Comparison of ENCODE assay signal across 2 cellular contexts in the genomic region with DNA sequence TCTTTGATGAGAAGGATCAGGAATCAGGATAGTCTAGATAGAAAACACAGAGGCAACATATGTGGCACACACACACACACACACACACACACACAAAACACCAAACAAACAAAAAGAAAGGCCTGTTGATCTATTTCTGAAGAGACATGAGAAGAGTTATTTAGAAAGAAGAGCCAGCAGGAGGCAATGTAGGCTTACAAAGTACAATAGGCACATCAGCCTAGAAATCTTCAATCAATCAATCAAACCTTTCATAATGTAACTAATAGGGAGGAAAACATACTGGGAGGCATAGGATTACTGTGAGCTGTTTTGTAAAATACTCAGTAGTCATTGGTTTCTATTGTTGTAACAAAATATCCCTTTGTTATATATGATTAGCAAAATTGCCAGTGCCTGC.
TF ChIP-seq lines count a peak whose summit lies in the region.

No MANE protein-coding gene starts in this region.

TF ChIP-seq in K562, 482 proteins besides CTCF, POLR2A, EP300 and RAD21:
- TF ChIP-seq MEIS2 (IDR thresholded peaks at IDR 0.05; ENCODE audit: partially characterized antibody), result peak; percentile 67
- TF ChIP-seq PBX2 (CRISPR knock-in tag; IDR thresholded peaks at IDR 0.05; ENCODE audit: low read depth), result no peak
- TF ChIP-seq PBX2 (tag; conservative IDR thresholded peaks at IDR 0.05; ENCODE audit: low read depth), result peak; percentile 66
- no peak for TF ChIP-seq SP2 (IDR thresholded peaks at IDR 0.05; ENCODE audit: extremely low read depth, low read depth, low read length, poor library complexity, severe bottlenecking)
- no peak for TF ChIP-seq LCOR (CRISPR knock-in tag; IDR thresholded peaks at IDR 0.05)
- TF ChIP-seq HSF4 (CRISPR knock-in tag; IDR thresholded peaks at IDR 0.05; ENCODE audit: borderline replicate concordance), result no peak
- TF ChIP-seq BMI1 (IDR thresholded peaks at IDR 0.05; ENCODE audit: low read length), result no peak
- TF ChIP-seq ZNF699 (CRISPR knock-in tag; IDR thresholded peaks at IDR 0.05; ENCODE audit: insufficient replicate concordance), result no peak

TF ChIP-seq in neural cell, 6 proteins besides CTCF, POLR2A, EP300 and RAD21:
- TF ChIP-seq MXI1 (conservative IDR thresholded peaks at IDR 0.05; ENCODE audit: poor library complexity, severe bottlenecking), result no peak
- no peak for TF ChIP-seq TAF1 (IDR thresholded peaks at IDR 0.05; ENCODE audit: low read depth)
- no peak for TF ChIP-seq SMC3 (conservative IDR thresholded peaks at IDR 0.05; ENCODE audit: poor library complexity)
- no peak for TF ChIP-seq EZH2 (IDR thresholded peaks at IDR 0.05; ENCODE audit: borderline replicate concordance, insufficient read depth, low read length, poor library complexity, severe bottlenecking)
- no peak for TF ChIP-seq REST (IDR thresholded peaks at IDR 0.05; ENCODE audit: borderline replicate concordance)
TF ChIP-seq in neural cell: peak in this region for 0.
